In the genomic region with DNA sequence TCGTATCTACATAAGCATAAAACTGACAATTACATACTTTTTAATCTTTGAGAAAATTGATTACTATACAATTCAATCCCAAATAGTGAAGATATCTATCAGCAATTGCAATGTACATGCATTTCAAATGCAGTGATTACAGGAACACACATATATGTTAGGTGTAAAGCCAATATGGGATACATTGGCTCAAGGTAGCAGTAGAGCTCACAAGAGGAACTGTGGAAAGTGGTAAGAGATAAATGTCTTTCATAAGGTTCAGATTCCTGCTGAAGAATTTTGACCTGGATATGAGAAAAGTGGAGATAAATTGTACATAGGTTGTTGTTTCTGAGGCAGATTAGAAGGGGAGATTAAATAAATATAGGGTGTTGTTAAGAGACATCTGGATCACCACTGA, we compare ENCODE assay signal across 26 cellular contexts.
DNase-seq lines count a peak whose midpoint lies in the region; ATAC-seq and TF ChIP-seq lines count a peak whose summit lies in the region.
"Had no signal": no experiment of that assay in that cellular context is flagged by ENCODE, and none has a peak within 500 bp of the region (broad histone marks: within the 10 kb centered on the region; RNA-seq: fewer than 3 reads in every experiment).

No MANE protein-coding gene starts in this region.

- no peaks in the 10 kb centered on the region for H3K36me3 Mint-ChIP-seq in Calu3 (ENCODE audit: insufficient read depth, unreplicated experiment)
- peaks cover 18% of the 10 kb centered on the region for H3K36me3 Mint-ChIP-seq in endodermal cell (ENCODE audit: low read depth)
- no peaks in the 10 kb centered on the region for H3K36me3 Mint-ChIP-seq in type B pancreatic cell
- no peaks in the 10 kb centered on the region for H3K36me3 Mint-ChIP-seq in activated T-cell treated with anti-CD3 and anti-CD28 coated beads, Interleukin-2, amount 50 U/mL, for 24 hours (ENCODE audit: low read depth)
- H3K36me3 Mint-ChIP-seq: memory B cell had no signal

- intact Hi-C loops in Calu3 (cut with micrococcal nuclease; ENCODE audit: unreplicated experiment), result loop anchor here (1.0 to 5.0 kb wide), 3 partner anchors 265 to 1215 kb away; no protein-coding TSS in a partner anchor

- H3K4me1 ChIP-seq in endodermal cell (ENCODE audit: control insufficient read depth, insufficient read depth, low read length), result no peaks in the 10 kb centered on the region
- H3K4me1 ChIP-seq: body of pancreas, heart left ventricle had no signal

- no peaks in the 10 kb centered on the region for H3K4me1 Mint-ChIP-seq in Calu3 (ENCODE audit: low read depth, unreplicated experiment)
- peaks cover 42% of the 10 kb centered on the region for H3K4me1 Mint-ChIP-seq in endodermal cell
- peaks cover 6% of the 10 kb centered on the region for H3K4me1 Mint-ChIP-seq in type B pancreatic cell (ENCODE audit: unreplicated experiment)
- no peaks in the 10 kb centered on the region for H3K4me1 Mint-ChIP-seq in activated T-cell treated with anti-CD3 and anti-CD28 coated beads, Interleukin-2, amount 50 U/mL, for 24 hours (ENCODE audit: low read depth)
- H3K4me1 Mint-ChIP-seq: activated naive CD8-positive, alpha-beta T cell treated with anti-CD3 and anti-CD28 coated beads, Interleukin-2, amount 50 U/mL, for 24 hours; B cell; memory B cell had no signal

- no peak for ATAC-seq in GM19035 (IDR thresholded peaks at IDR 0.05; ENCODE audit: unreplicated experiment)
- ATAC-seq: activated CD8-positive, alpha-beta T cell treated with anti-CD3 and anti-CD28 coated beads, Interleukin-2, amount 10 ng/mL, durations not matched to agents 7 days and 5 days; activated naive CD8-positive, alpha-beta T cell treated with anti-CD3 and anti-CD28 coated beads, Interleukin-2, amount 50 U/mL, for 24 hours; body of pancreas; heart left ventricle; left cardiac atrium; Right ventricle myocardium inferior had no signal

- peak; percentile 55 for TF ChIP-seq CTCF in Calu3 (IDR thresholded peaks at IDR 0.05; ENCODE audit: unreplicated experiment)
- TF ChIP-seq CTCF in endodermal cell (conservative IDR thresholded peaks at IDR 0.05), result peak; percentile 62
- peak; percentile 24 for TF ChIP-seq CTCF in type B pancreatic cell (conservative IDR thresholded peaks at IDR 0.05)

- no peak overlapping the region for H3K9ac ChIP-seq in endodermal cell (ENCODE audit: extremely low read depth, low read length, poor library complexity, severe bottlenecking)

- no peak overlapping the region for H3K4me3 ChIP-seq in endodermal cell (ENCODE audit: low read length)
- H3K4me3 ChIP-seq: body of pancreas, heart left ventricle, thoracic aorta had no signal

- 100% methylated on average over 1 of the region's 1 CpG; no CpG with 5 or more reads in 1 of the 2 experiments for WGBS in endodermal cell (ENCODE audit: insufficient coverage in 1 of 2, insufficient read length in 1 of 2), 2 experiments

- H3K27me3 Mint-ChIP-seq in Calu3 (ENCODE audit: unreplicated experiment) (no peaks in the 10 kb centered on the region), endodermal cell (ENCODE audit: insufficient read depth) (no peaks in the 10 kb centered on the region), type B pancreatic cell (no peaks in the 10 kb centered on the region)
- no peaks in the 10 kb centered on the region for H3K27me3 Mint-ChIP-seq in activated T-cell treated with anti-CD3 and anti-CD28 coated beads, Interleukin-2, amount 50 U/mL, for 24 hours
- H3K27me3 Mint-ChIP-seq: activated naive CD8-positive, alpha-beta T cell treated with anti-CD3 and anti-CD28 coated beads, Interleukin-2, amount 50 U/mL, for 24 hours; B cell; memory B cell had no signal

- H3K4me3 Mint-ChIP-seq in Calu3 (ENCODE audit: low read depth, unreplicated experiment) (no peak overlapping the region), endodermal cell (no peak overlapping the region), type B pancreatic cell (no peak overlapping the region)
- H3K4me3 Mint-ChIP-seq in activated T-cell treated with anti-CD3 and anti-CD28 coated beads, Interleukin-2, amount 50 U/mL, for 24 hours, result no peak overlapping the region
- H3K4me3 Mint-ChIP-seq: activated CD8-positive, alpha-beta T cell treated with anti-CD3 and anti-CD28 coated beads, Interleukin-2, amount 10 ng/mL, durations not matched to agents 7 days and 5 days; activated naive CD8-positive, alpha-beta T cell treated with anti-CD3 and anti-CD28 coated beads, Interleukin-2, amount 50 U/mL, for 24 hours; B cell; HFFc6; memory B cell had no signal

- H3K27ac Mint-ChIP-seq in Calu3 (ENCODE audit: unreplicated experiment) (no peak overlapping the region), endodermal cell (no peak overlapping the region), type B pancreatic cell (no peak overlapping the region)
- no peak overlapping the region for H3K27ac Mint-ChIP-seq in activated T-cell treated with anti-CD3 and anti-CD28 coated beads, Interleukin-2, amount 50 U/mL, for 24 hours
- H3K27ac Mint-ChIP-seq: activated CD8-positive, alpha-beta T cell treated with anti-CD3 and anti-CD28 coated beads, Interleukin-2, amount 10 ng/mL, durations not matched to agents 7 days and 5 days; activated naive CD8-positive, alpha-beta T cell treated with anti-CD3 and anti-CD28 coated beads, Interleukin-2, amount 50 U/mL, for 24 hours; B cell; HFFc6; memory B cell had no signal

- H3K36me3 ChIP-seq in endodermal cell (ENCODE audit: control insufficient read depth, insufficient read depth, low read length), result no peaks in the 10 kb centered on the region
- H3K36me3 ChIP-seq: heart left ventricle, neutrophil, thoracic aorta had no signal

- no peaks in the 10 kb centered on the region for H3K9me3 Mint-ChIP-seq in Calu3 (ENCODE audit: low read depth, unreplicated experiment)
- peaks cover 5% of the 10 kb centered on the region for H3K9me3 Mint-ChIP-seq in endodermal cell
- peaks cover 2% of the 10 kb centered on the region for H3K9me3 Mint-ChIP-seq in type B pancreatic cell
- peaks cover 2% of the 10 kb centered on the region for H3K9me3 Mint-ChIP-seq in activated T-cell treated with anti-CD3 and anti-CD28 coated beads, Interleukin-2, amount 50 U/mL, for 24 hours
- H3K9me3 Mint-ChIP-seq: HFFc6 had no signal

- H3K27me3 ChIP-seq in endodermal cell (ENCODE audit: control insufficient read depth, insufficient read depth, low read length, poor library complexity, severe bottlenecking), result no peaks in the 10 kb centered on the region
- H3K27me3 ChIP-seq: body of pancreas, heart left ventricle, neutrophil had no signal

- CTCF ChIA-PET in Calu3 (lab: Charles Lee), result no interaction called here

- DNase-seq in Calu3 (peak; percentile 17), HT-29 (ENCODE audit: low spot score) (peak; percentile 0), endodermal cell (no peak), type B pancreatic cell (ENCODE audit: extremely low spot score, unreplicated experiment) (no peak), GM19240 (ENCODE audit: insufficient read length, low spot score) (no peak)
- no peak for DNase-seq in activated T-cell treated with anti-CD3 and anti-CD28 coated beads, Interleukin-2, amount 50 U/mL, for 24 hours
- DNase-seq: activated CD4-positive, CD25-positive, alpha-beta regulatory T cell treated with anti-CD3 and anti-CD28 coated beads, Interleukin-2, amount 50 U/mL, for 72 hours; activated CD8-positive, alpha-beta T cell treated with anti-CD3 and anti-CD28 coated beads, Interleukin-2, amount 10 ng/mL, durations not matched to agents 7 days and 5 days; activated gamma-delta T cell treated with Interleukin-2 at 50 U/mL for 16 hours; activated naive CD8-positive, alpha-beta T cell treated with anti-CD3 and anti-CD28 coated beads, Interleukin-2, amount 50 U/mL, for 24 hours; activated T-cell treated with anti-CD3 and anti-CD28 coated beads, Interleukin-2, amount 50 U/mL, for 1 hour; body of pancreas; heart left ventricle; HFFc6; IMR-90; left cardiac atrium; NCI-H1105 treated with DMSO at 0.1 percent for 48 hours; NCI-H226; stimulated activated CD4-positive, alpha-beta T cell treated with anti-CD3 and anti-CD28 coated beads, Interleukin-4, amount 100 ng/mL, for 1 hour; stimulated activated naive CD4-positive, alpha-beta T cell treated with Interleukin-2 at 50 U/mL for 16 hours had no signal

- H3K9me3 ChIP-seq in endodermal cell (ENCODE audit: control insufficient read depth, low read length), result peaks cover 7% of the 10 kb centered on the region
- H3K9me3 ChIP-seq: body of pancreas, heart left ventricle, neutrophil, thoracic aorta had no signal

- H3K27ac ChIP-seq in endodermal cell (ENCODE audit: low read depth, low read length), result no peak overlapping the region
- H3K27ac ChIP-seq: body of pancreas, heart left ventricle, neutrophil, thoracic aorta had no signal

- BruUV-seq in Calu3 (replicated peaks; lab: Mats Ljungman, UMichigan), result no TSS peak

Comparison
In these comparisons a context has a peak if more than half of its experiments do, and no peak if none do; other contexts are left out.
1. DNase-seq: peak in Calu3 (single experiment) and HT-29 (single experiment); none in endodermal cell (single experiment), type B pancreatic cell (single experiment), activated T-cell treated with anti-CD3 and anti-CD28 coated beads, Interleukin-2, amount 50 U/mL, for 24 hours (single experiment) and GM19240 (single experiment).
2. Peak in every context shown above with its lines, with median percentiles within 50 percentile points of each other: CTCF ChIP-seq.